ENCODE assay signal across 9 cellular contexts in genomic region chr9:122125158-122125890, GRCh38. TPM values are rescaled to one million over a fixed set of nuclear protein-coding genes. Genes with fewer than 3 reads are reported as not detected.
DNase-seq lines count a peak whose midpoint lies in the region; ATAC-seq and TF ChIP-seq lines count a peak whose summit lies in the region.
"Had no signal": no experiment of that assay in that cellular context is flagged by ENCODE, and none has a peak within 500 bp of the region (broad histone marks: within the 10 kb centered on the region; RNA-seq: fewer than 3 reads in every experiment).

No MANE protein-coding gene starts in this region.

- peak; percentile 57 for ATAC-seq in HG03066 (IDR thresholded peaks at IDR 0.05; ENCODE audit: low read depth, unreplicated experiment)
- ATAC-seq in left lobe of liver: peak; percentile 90

- H3K9me3 Mint-ChIP-seq in activated CD4-positive, alpha-beta T cell treated with anti-CD3 and anti-CD28 coated beads, Interleukin-2, amount 10 ng/mL, durations not matched to agents 24 days and 14 days: no peaks in the 10 kb centered on the region
- no peaks in the 10 kb centered on the region for H3K9me3 Mint-ChIP-seq in chondrocyte (ENCODE audit: low read depth)

- DNase-seq in GM04504 (ENCODE audit: low read depth) (peak; percentile 50), NCI-H524 treated with DMSO at 0.1 percent for 48 hours (lab: John Stamatoyannopoulos, UW) (peak; percentile 7), chondrocyte (ENCODE audit: low spot score) (no peak), left lobe of liver (ENCODE audit: low spot score) (peak; percentile 78), cortex of kidney (lab: John Stamatoyannopoulos, UW) (no peak)
- DNase-seq in activated CD4-positive, alpha-beta T cell treated with anti-CD3 and anti-CD28 coated beads, Interleukin-2, amount 10 ng/mL, durations not matched to agents 24 days and 14 days: peak; percentile 93
- peak; percentile 83 for DNase-seq in stimulated activated CD4-positive, alpha-beta T cell treated with anti-CD3 and anti-CD28 coated beads, Interleukin-4, amount 100 ng/mL, for 24 hours

- TF ChIP-seq CTCF in chondrocyte (IDR thresholded peaks at IDR 0.05): peak; percentile 99

- intact Hi-C loops in activated CD4-positive, alpha-beta T cell treated with anti-CD3 and anti-CD28 coated beads, Interleukin-2, amount 10 ng/mL, durations not matched to agents 24 days and 14 days (cut with micrococcal nuclease): loop anchor here (1.0 to 10.0 kb wide), 3 partner anchors 225 to 685 kb away; no protein-coding TSS in a partner anchor

- H3K27me3 Mint-ChIP-seq in activated CD4-positive, alpha-beta T cell treated with anti-CD3 and anti-CD28 coated beads, Interleukin-2, amount 10 ng/mL, durations not matched to agents 24 days and 14 days: peaks cover 40% of the 10 kb centered on the region
- H3K27me3 Mint-ChIP-seq in chondrocyte (ENCODE audit: low read depth): peaks cover 13% of the 10 kb centered on the region

- H3K36me3 Mint-ChIP-seq in activated CD4-positive, alpha-beta T cell treated with anti-CD3 and anti-CD28 coated beads, Interleukin-2, amount 10 ng/mL, durations not matched to agents 24 days and 14 days (ENCODE audit: low read depth): no peaks in the 10 kb centered on the region
- no peaks in the 10 kb centered on the region for H3K36me3 Mint-ChIP-seq in chondrocyte (ENCODE audit: low read depth)

- H3K4me3 Mint-ChIP-seq in activated CD4-positive, alpha-beta T cell treated with anti-CD3 and anti-CD28 coated beads, Interleukin-2, amount 10 ng/mL, durations not matched to agents 24 days and 14 days: no peak overlapping the region
- H3K4me3 Mint-ChIP-seq in chondrocyte (ENCODE audit: unreplicated experiment): no peak overlapping the region

- no peak overlapping the region for H3K27ac Mint-ChIP-seq in activated CD4-positive, alpha-beta T cell treated with anti-CD3 and anti-CD28 coated beads, Interleukin-2, amount 10 ng/mL, durations not matched to agents 24 days and 14 days
- no peak overlapping the region for H3K27ac Mint-ChIP-seq in chondrocyte (ENCODE audit: unreplicated experiment)

- peaks cover 16% of the 10 kb centered on the region for H3K4me1 Mint-ChIP-seq in activated CD4-positive, alpha-beta T cell treated with anti-CD3 and anti-CD28 coated beads, Interleukin-2, amount 10 ng/mL, durations not matched to agents 24 days and 14 days
- H3K4me1 Mint-ChIP-seq in chondrocyte (ENCODE audit: low read depth): peaks cover 19% of the 10 kb centered on the region

RNA-seq across cellular contexts. Expression of gene TTLL11, which starts 32.2 kb away (rescaled TPM):
- total RNA-seq in activated CD4-positive, alpha-beta T cell treated with anti-CD3 and anti-CD28 coated beads, Interleukin-2, amount 10 ng/mL, durations not matched to agents 24 days and 14 days: 2.4 and 2.8 TPM in 2 replicates
- total RNA-seq in chondrocyte: 7.1 to 12.8 TPM (median 9.1 TPM) in 3 replicates
- 2.8 TPM for total RNA-seq in left lobe of liver

RNA-seq across cellular contexts. Expression of gene NDUFA8, which starts 34.3 kb away (rescaled TPM):
- total RNA-seq in activated CD4-positive, alpha-beta T cell treated with anti-CD3 and anti-CD28 coated beads, Interleukin-2, amount 10 ng/mL, durations not matched to agents 24 days and 14 days: 50.4 and 51.9 TPM in 2 replicates
- total RNA-seq in chondrocyte (47.9 to 62.6 TPM (median 49.7 TPM) in 3 replicates), left lobe of liver (27.6 TPM)

RNA-seq across cellular contexts. Expression of gene MORN5, which starts 34.4 kb away (rescaled TPM):
- total RNA-seq in activated CD4-positive, alpha-beta T cell treated with anti-CD3 and anti-CD28 coated beads, Interleukin-2, amount 10 ng/mL, durations not matched to agents 24 days and 14 days: not detected in 2 replicates
- not detected in 3 replicates for total RNA-seq in chondrocyte
- not detected for total RNA-seq in left lobe of liver
- total RNA-seq: skeletal muscle tissue had no signal

Comparison
In these comparisons a context has a peak if more than half of its experiments do, and no peak if none do; other contexts are left out.
1. DNase-seq: peak in GM04504 (single experiment), NCI-H524 treated with DMSO at 0.1 percent for 48 hours (single experiment), activated CD4-positive, alpha-beta T cell treated with anti-CD3 and anti-CD28 coated beads, Interleukin-2, amount 10 ng/mL, durations not matched to agents 24 days and 14 days (single experiment), left lobe of liver (single experiment) and stimulated activated CD4-positive, alpha-beta T cell treated with anti-CD3 and anti-CD28 coated beads, Interleukin-4, amount 100 ng/mL, for 24 hours (single experiment); none in chondrocyte (single experiment) and cortex of kidney (single experiment).